Comparison of ENCODE assay signal across 7 cellular contexts in the genomic region with DNA sequence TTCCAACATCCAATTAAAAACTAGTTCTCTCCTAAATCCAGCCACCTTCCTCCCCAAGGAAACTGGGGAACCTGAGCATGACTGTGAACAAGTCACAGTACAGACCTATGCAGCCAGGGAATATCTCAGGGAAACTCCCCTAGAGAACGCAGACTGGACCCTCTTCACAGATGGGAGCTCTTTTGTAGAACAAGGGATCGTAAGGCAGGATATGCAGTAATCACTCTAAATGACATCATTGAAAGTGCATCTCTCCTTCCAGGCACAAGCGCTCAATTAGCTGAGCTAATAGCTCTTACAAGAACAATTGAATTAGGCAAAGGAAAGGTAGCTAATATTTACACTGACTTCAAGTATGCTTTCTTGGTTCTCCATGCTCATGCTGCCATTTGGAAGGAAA.
"Had no signal": no experiment of that assay in that cellular context is flagged by ENCODE, and none has a peak within 500 bp of the region (broad histone marks: within the 10 kb centered on the region; RNA-seq: fewer than 3 reads in every experiment).

No MANE protein-coding gene starts in this region.

- H3K4me3 ChIP-seq: GM23248, HAP-1 had no signal

- H3K27ac ChIP-seq: GM23248 had no signal

- H3K4me1 ChIP-seq: HAP-1 had no signal

- ATAC-seq: HCT116 had no signal

- H3K36me3 ChIP-seq: HAP-1 had no signal

- H3K9ac ChIP-seq: GM23248 had no signal

- H2AFZ ChIP-seq: GM23248 had no signal

- FAIRE-seq: HTR-8/SVneo had no signal

- DNase-seq: GM23248, GOT3, H7, KBM-7 had no signal
